18 cellular contexts compared by ENCODE assay signal in the genomic region with DNA sequence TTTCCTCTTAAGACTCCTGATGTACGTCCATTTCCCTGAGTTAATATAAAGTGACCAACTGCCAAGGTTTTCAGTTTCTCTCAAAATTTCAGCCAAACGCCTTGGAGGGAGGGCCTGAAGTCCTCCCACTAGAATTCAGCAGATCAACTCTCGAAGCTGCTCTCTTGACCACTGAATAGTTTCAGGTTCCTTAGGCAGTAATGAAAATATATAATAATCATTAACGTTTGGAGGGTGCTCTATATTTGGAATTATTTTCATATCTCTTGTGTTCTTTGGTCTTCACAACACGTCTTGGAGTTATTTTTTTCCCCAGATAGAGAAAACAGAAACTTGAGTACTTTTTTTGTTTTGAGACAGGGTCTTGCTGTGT.
DNase-seq lines count a peak whose midpoint lies in the region; ATAC-seq, FAIRE-seq and TF ChIP-seq lines count a peak whose summit lies in the region.
"Had no signal": no experiment of that assay in that cellular context is flagged by ENCODE, and none has a peak within 500 bp of the region (broad histone marks: within the 10 kb centered on the region; RNA-seq: fewer than 3 reads in every experiment).

No MANE protein-coding gene starts in this region.

- peak; percentile 91 for ATAC-seq in GM19395 (IDR thresholded peaks at IDR 0.05; ENCODE audit: unreplicated experiment)
- peak; percentile 67 for ATAC-seq in HG02588 (IDR thresholded peaks at IDR 0.05; ENCODE audit: unreplicated experiment)
- peak; percentile 78 for ATAC-seq in HG03342 (IDR thresholded peaks at IDR 0.05; ENCODE audit: unreplicated experiment)
- no peak for ATAC-seq in HepG2
- ATAC-seq in GM21717 (IDR thresholded peaks at IDR 0.05; ENCODE audit: unreplicated experiment) = no peak
- ATAC-seq: esophagus mucosa; psoas muscle; stimulated activated effector memory CD8-positive, alpha-beta T cell treated with anti-CD3 and anti-CD28 coated beads, Interleukin-12 subunit alpha, Interleukin-12 subunit beta, amount 100 ng/mL, for 72 hours had no signal

- H3K27me3 ChIP-seq in HepG2 (ENCODE audit: control insufficient read depth in 1 of 2, insufficient read depth in 2 of 2, low read length in 2 of 2) (no peaks in the 10 kb centered on the region), vagina (no peaks in the 10 kb centered on the region)
- H3K27me3 ChIP-seq: tibial artery had no signal

- FAIRE-seq in HepG2 (lab: Jason Lieb, UNC) = no peak
- FAIRE-seq: D721Med, islet of Langerhans had no signal

- H3K27ac ChIP-seq in HepG2 (ENCODE audit: extremely low read length, insufficient read depth, low read length) (no peak overlapping the region), vagina (no peak overlapping the region)
- H3K27ac ChIP-seq: HL-60, psoas muscle, tibial artery had no signal

- no peaks in the 10 kb centered on the region for H3K36me3 ChIP-seq in HepG2 (replicated peaks in 1 of 2; ENCODE audit: control insufficient read depth in 1 of 2, insufficient read depth in 2 of 2, low read length in 2 of 2)
- no peaks in the 10 kb centered on the region for H3K36me3 ChIP-seq in vagina
- H3K36me3 ChIP-seq: tibial artery had no signal

- POLR2A ChIA-PET in HepG2 (lab: Yijun Ruan, JAX) = interaction anchor here (1.8 to 2.7 kb wide), 2 partner anchors 152 to 166 kb away, joined by 5 to 22 read pairs; no protein-coding TSS in a partner anchor

- no TSS peak for BruUV-seq in HepG2 (replicated peaks; lab: Mats Ljungman, UMichigan)

- no peak overlapping the region for H3K4me2 ChIP-seq in HepG2 (ENCODE audit: low read depth, low read length)

- in situ Hi-C loops in HepG2 (cut with HindIII; ENCODE audit: extremely low pct_ligation_motif_present, low pct_unique_long_range_greater_than_20kb) = no loop called here

- TF ChIP-seq POLR2A in HepG2 (IDR thresholded peaks at IDR 0.05; ENCODE audit: insufficient read depth in 1 of 2, low read depth in 2 of 2, low read length in 2 of 2) (no peak), vagina (IDR thresholded peaks at IDR 0.05) (no peak)

- no peak for TF ChIP-seq EP300 in HepG2 (IDR thresholded peaks at IDR 0.05; ENCODE audit: low read depth in 2 of 2, low read length in 2 of 2)
- TF ChIP-seq EP300 in HepG2 (CRISPR knock-in tag; IDR thresholded peaks at IDR 0.05; ENCODE audit: borderline replicate concordance) = no peak

- no peak overlapping the region for H2AFZ ChIP-seq in HepG2 (ENCODE audit: low read length)

- no peaks in the 10 kb centered on the region for H3K9me3 ChIP-seq in HepG2 (ENCODE audit: low read length)
- no peaks in the 10 kb centered on the region for H3K9me3 ChIP-seq in vagina
- H3K9me3 ChIP-seq: psoas muscle, tibial artery had no signal

- intact Hi-C loops in HepG2 (cut with micrococcal nuclease; ENCODE audit: unreplicated experiment) (no loop called here), vagina (cut with DNase I) (no loop called here)

- TF ChIP-seq RAD21 in HepG2 (CRISPR knock-in tag; IDR thresholded peaks at IDR 0.05) = no peak

- CTCF ChIA-PET in HepG2 (lab: Yijun Ruan, JAX; ENCODE audit: low intra/inter-chr PET ratio, low total read pairs) = no interaction called here

- DNase-seq in HepG2 (ENCODE audit: low spot score) (no peak), vagina (ENCODE audit: extremely low spot score in 2 of 2) (no peak), OCI-M1 (lab: John Stamatoyannopoulos, UW) (no peak)
- DNase-seq: activated CD4-positive, alpha-beta T cell treated with anti-CD3 and anti-CD28 coated beads, Interleukin-2, amount 50 U/mL, for 1 hour; activated naive CD4-positive, alpha-beta T cell treated with anti-CD3 and anti-CD28 coated beads, Interleukin-2, amount 10 ng/mL, durations not matched to agents 7 days and 5 days; NCI-H1417; NCI-H2171; psoas muscle; tibial artery had no signal

- H3K9ac ChIP-seq in HepG2 (ENCODE audit: insufficient read depth, low read depth, low read length) = no peak overlapping the region

- WGBS in HepG2 (ENCODE audit: low lambda C conversion rate) = 84% methylated on average over 5 of the region's 5 CpGs

- H3K4me3 ChIP-seq in HepG2 (replicated peaks in 1 of 3; ENCODE audit: insufficient read depth in 1 of 3, low read depth in 2 of 3, low read length in 3 of 3) (no peak overlapping the region), vagina (no peak overlapping the region)
- H3K4me3 ChIP-seq: psoas muscle, tibial artery had no signal

- no peak for TF ChIP-seq CTCF in HepG2 (CRISPR knock-in tag; IDR thresholded peaks at IDR 0.05)
- no peak for TF ChIP-seq CTCF in vagina (IDR thresholded peaks at IDR 0.05)

- H3K4me1 ChIP-seq in HepG2 (ENCODE audit: insufficient read depth, low read length) = peaks cover 26% of the 10 kb centered on the region
- no peaks in the 10 kb centered on the region for H3K4me1 ChIP-seq in vagina
- H3K4me1 ChIP-seq: psoas muscle, tibial artery had no signal

- no peaks in the 10 kb centered on the region for H3K79me2 ChIP-seq in HepG2 (ENCODE audit: insufficient read depth, low read length)

- H4K20me1 ChIP-seq in HepG2 (ENCODE audit: insufficient read depth, low read length) = no peaks in the 10 kb centered on the region

TF ChIP-seq in HepG2, 621 proteins besides CTCF, POLR2A, EP300 and RAD21 (continues in another document):
- no peak for TF ChIP-seq SCMH1 (CRISPR knock-in tag; IDR thresholded peaks at IDR 0.05; ENCODE audit: borderline replicate concordance)
- TF ChIP-seq TAF1 (CRISPR knock-in tag; IDR thresholded peaks at IDR 0.05) = no peak
- no peak for TF ChIP-seq KLF16 (CRISPR knock-in tag; IDR thresholded peaks at IDR 0.05)
- TF ChIP-seq, protein P1, sequence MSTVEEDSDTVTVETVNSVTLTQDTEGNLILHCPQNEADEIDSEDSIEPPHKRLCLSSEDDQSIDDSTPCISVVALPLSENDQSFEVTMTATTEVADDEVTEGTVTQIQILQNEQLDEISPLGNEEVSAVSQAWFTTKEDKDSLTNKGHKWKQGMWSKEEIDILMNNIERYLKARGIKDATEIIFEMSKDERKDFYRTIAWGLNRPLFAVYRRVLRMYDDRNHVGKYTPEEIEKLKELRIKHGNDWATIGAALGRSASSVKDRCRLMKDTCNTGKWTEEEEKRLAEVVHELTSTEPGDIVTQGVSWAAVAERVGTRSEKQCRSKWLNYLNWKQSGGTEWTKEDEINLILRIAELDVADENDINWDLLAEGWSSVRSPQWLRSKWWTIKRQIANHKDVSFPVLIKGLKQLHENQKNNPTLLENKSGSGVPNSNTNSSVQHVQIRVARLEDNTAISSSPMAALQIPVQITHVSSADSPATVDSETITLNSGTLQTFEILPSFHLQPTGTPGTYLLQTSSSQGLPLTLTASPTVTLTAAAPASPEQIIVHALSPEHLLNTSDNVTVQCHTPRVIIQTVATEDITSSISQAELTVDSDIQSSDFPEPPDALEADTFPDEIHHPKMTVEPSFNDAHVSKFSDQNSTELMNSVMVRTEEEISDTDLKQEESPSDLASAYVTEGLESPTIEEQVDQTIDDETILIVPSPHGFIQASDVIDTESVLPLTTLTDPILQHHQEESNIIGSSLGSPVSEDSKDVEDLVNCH (CRISPR knock-in tag; IDR thresholded peaks at IDR 0.05) = no peak
- TF ChIP-seq ZNF317 (CRISPR knock-in tag; IDR thresholded peaks at IDR 0.05) = no peak
- TF ChIP-seq, protein P2, sequence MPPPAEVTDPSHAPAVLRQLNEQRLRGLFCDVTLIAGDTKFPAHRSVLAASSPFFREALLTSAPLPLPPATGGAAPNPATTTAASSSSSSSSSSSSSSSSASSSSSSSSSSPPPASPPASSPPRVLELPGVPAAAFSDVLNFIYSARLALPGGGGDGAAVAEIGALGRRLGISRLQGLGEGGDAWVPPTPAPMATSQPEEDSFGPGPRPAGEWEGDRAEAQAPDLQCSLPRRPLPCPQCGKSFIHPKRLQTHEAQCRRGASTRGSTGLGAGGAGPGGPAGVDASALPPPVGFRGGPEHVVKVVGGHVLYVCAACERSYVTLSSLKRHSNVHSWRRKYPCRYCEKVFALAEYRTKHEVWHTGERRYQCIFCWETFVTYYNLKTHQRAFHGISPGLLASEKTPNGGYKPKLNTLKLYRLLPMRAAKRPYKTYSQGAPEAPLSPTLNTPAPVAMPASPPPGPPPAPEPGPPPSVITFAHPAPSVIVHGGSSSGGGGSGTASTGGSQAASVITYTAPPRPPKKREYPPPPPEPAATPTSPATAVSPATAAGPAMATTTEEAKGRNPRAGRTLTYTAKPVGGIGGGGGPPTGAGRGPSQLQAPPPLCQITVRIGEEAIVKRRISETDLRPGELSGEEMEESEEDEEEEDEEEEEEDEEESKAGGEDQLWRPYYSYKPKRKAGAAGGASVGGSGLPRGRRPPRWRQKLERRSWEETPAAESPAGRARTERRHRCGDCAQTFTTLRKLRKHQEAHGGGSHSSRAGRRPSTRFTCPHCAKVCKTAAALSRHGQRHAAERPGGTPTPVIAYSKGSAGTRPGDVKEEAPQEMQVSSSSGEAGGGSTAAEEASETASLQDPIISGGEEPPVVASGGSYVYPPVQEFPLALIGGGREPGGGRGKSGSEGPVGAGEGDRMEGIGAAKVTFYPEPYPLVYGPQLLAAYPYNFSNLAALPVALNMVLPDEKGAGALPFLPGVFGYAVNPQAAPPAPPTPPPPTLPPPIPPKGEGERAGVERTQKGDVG (CRISPR knock-in tag; IDR thresholded peaks at IDR 0.05; ENCODE audit: borderline replicate concordance) = no peak
- TF ChIP-seq ZNF274 (CRISPR knock-in tag; IDR thresholded peaks at IDR 0.05) = no peak
- TF ChIP-seq, protein P3, sequence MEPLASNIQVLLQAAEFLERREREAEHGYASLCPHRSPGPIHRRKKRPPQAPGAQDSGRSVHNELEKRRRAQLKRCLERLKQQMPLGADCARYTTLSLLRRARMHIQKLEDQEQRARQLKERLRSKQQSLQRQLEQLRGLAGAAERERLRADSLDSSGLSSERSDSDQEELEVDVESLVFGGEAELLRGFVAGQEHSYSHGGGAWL (CRISPR knock-in tag; IDR thresholded peaks at IDR 0.05) = no peak
- TF ChIP-seq ISX (CRISPR knock-in tag; conservative IDR thresholded peaks at IDR 0.05) = no peak
- TF ChIP-seq ZNF605 (CRISPR knock-in tag; IDR thresholded peaks at IDR 0.05) = no peak
- TF ChIP-seq ZFP1 (CRISPR knock-in tag; IDR thresholded peaks at IDR 0.05) = no peak

Comparison
In these comparisons a context has a peak if more than half of its experiments do, and no peak if none do; other contexts are left out.
1. ATAC-seq: peak in GM19395 (single experiment), HG02588 (single experiment) and HG03342 (single experiment); none in HepG2 (single experiment) and GM21717 (single experiment).